In the genomic region with DNA sequence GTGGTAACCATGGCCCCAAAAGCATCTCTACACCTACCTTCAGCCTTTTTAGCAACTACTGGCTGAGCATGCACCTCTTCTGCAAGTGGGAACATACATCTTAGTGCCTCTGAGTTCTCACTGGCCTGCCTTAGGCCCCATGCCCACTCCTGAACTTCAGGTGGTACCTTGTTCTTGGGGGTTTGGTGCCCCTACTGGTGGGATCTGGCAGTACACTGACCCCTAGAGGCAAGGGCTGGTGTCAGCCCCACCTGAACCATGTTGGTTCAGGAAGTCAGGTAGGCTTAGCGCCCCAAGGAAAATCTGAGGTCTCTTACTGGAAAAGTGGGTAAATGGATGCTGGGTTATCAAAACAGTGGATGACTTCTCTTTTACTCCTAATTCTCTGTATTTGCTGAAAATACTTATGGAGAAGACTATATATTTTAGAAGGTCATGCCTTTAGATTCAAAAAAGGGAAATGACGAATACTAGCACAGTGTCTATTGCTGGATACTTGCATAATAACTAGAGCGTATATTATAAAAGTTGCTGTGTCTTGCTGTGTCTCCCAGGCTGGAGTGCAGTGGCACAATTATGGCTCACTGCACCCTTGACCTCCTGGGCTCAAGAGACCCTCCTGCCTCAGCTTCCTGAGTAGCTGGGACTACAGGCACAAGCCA, we compare ENCODE assay signal across 8 cellular contexts.
DNase-seq lines count a peak whose midpoint lies in the region; TF ChIP-seq lines count a peak whose summit lies in the region.

No MANE protein-coding gene starts in this region.

- H3K9me3 Mint-ChIP-seq in activated naive CD4-positive, alpha-beta T cell treated with anti-CD3 and anti-CD28 coated beads for 36 hours = peaks cover 2% of the 10 kb centered on the region

- H3K27me3 ChIP-seq in right atrium auricular region (no peaks in the 10 kb centered on the region), tibial nerve (no peaks in the 10 kb centered on the region)

- H3K27ac ChIP-seq in right atrium auricular region (no peak overlapping the region), tibial nerve (peak overlapping the region in 1 of 4 donors; percentile 11)

- H3K9me3 ChIP-seq in right atrium auricular region (no peaks in the 10 kb centered on the region), tibial nerve (no peaks in the 10 kb centered on the region)

- H3K27me3 Mint-ChIP-seq in activated naive CD4-positive, alpha-beta T cell treated with anti-CD3 and anti-CD28 coated beads for 36 hours (ENCODE audit: low read depth) = peaks cover 13% of the 10 kb centered on the region

- TF ChIP-seq POLR2A in tibial nerve (IDR thresholded peaks at IDR 0.05) = no peak

- no peak overlapping the region for H3K4me3 ChIP-seq in right atrium auricular region
- no peak overlapping the region for H3K4me3 ChIP-seq in tibial nerve

- H3K27ac Mint-ChIP-seq in activated naive CD4-positive, alpha-beta T cell treated with anti-CD3 and anti-CD28 coated beads for 36 hours = no peak overlapping the region

- intact Hi-C loops in activated naive CD4-positive, alpha-beta T cell treated with anti-CD3 and anti-CD28 coated beads for 36 hours (cut with micrococcal nuclease) = no loop called here

- CTCF ChIA-PET in activated naive CD4-positive, alpha-beta T cell treated with anti-CD3 and anti-CD28 coated beads for 36 hours (lab: Charles Lee) = interaction anchor here (0.7 kb wide), 1 partner anchor 260 kb away, joined by 4 read pairs; no protein-coding TSS in a partner anchor

- TF ChIP-seq CTCF in right atrium auricular region (IDR thresholded peaks at IDR 0.05) = peak; percentile 12 to 44
- peak; percentile 18 to 43 (median 21) for TF ChIP-seq CTCF in tibial nerve (IDR thresholded peaks at IDR 0.05)

- H3K36me3 ChIP-seq in right atrium auricular region (no peaks in the 10 kb centered on the region), tibial nerve (peaks cover 0 to 16% (median 0%) of the 10 kb centered on the region in 3 donors)

- no peak overlapping the region for H3K4me3 Mint-ChIP-seq in activated naive CD4-positive, alpha-beta T cell treated with anti-CD3 and anti-CD28 coated beads for 36 hours

- H3K36me3 Mint-ChIP-seq in activated naive CD4-positive, alpha-beta T cell treated with anti-CD3 and anti-CD28 coated beads for 36 hours (ENCODE audit: low read depth) = no peaks in the 10 kb centered on the region

- peaks cover 0 to 4% of the 10 kb centered on the region in 2 donors for H3K4me1 ChIP-seq in right atrium auricular region
- H3K4me1 ChIP-seq in tibial nerve = peaks cover 0 to 16% (median 1%) of the 10 kb centered on the region in 4 donors

- H3K4me1 Mint-ChIP-seq in activated naive CD4-positive, alpha-beta T cell treated with anti-CD3 and anti-CD28 coated beads for 36 hours (ENCODE audit: low read depth) = no peaks in the 10 kb centered on the region

- no peak for TF ChIP-seq EP300 in tibial nerve (IDR thresholded peaks at IDR 0.05)

- peak; percentile 47 for DNase-seq in activated naive CD4-positive, alpha-beta T cell treated with anti-CD3 and anti-CD28 coated beads for 36 hours
- no peak for DNase-seq in activated naive CD4-positive, alpha-beta T cell treated with Interleukin-2 at 50 U/mL for 16 hours
- DNase-seq in SKM-1 (lab: John Stamatoyannopoulos, UW; ENCODE audit: unreplicated experiment) (peak; percentile 40), right atrium auricular region (ENCODE audit: low spot score) (no peak), tibial nerve (ENCODE audit: low spot score in 2 of 2) (no peak), activated gamma-delta T cell treated with Interleukin-2 at 50 U/mL for 16 hours (no peak), nucleus accumbens (lab: John Stamatoyannopoulos, UW) (no peak), H4 (ENCODE audit: low spot score) (no peak)

- WGBS in tibial nerve, 2 donors = 87 to 89% methylated on average over 3 of the region's 3 CpGs

Comparison
In these comparisons a context has a peak if more than half of its experiments do, and no peak if none do; other contexts are left out.
1. DNase-seq: peak in activated naive CD4-positive, alpha-beta T cell treated with anti-CD3 and anti-CD28 coated beads for 36 hours (single experiment) and SKM-1 (single experiment); none in activated naive CD4-positive, alpha-beta T cell treated with Interleukin-2 at 50 U/mL for 16 hours (single experiment), right atrium auricular region (single experiment), tibial nerve (0 of 2), activated gamma-delta T cell treated with Interleukin-2 at 50 U/mL for 16 hours (single experiment), nucleus accumbens (0 of 56) and H4 (single experiment).